In genomic region chr19:6278051-6278450, GRCh38 we compare ENCODE assay signal across 9 cellular contexts. TPM values are rescaled to one million over a fixed set of nuclear protein-coding genes. Genes with fewer than 3 reads are reported as not detected.
DNase-seq lines count a peak whose midpoint lies in the region; TF ChIP-seq lines count a peak whose summit lies in the region.
"Had no signal": no experiment of that assay in that cellular context is flagged by ENCODE, and none has a peak within 500 bp of the region (broad histone marks: within the 10 kb centered on the region; RNA-seq: fewer than 3 reads in every experiment).

No MANE protein-coding gene starts in this region.

- H3K27me3 ChIP-seq in iPS-15b (ENCODE audit: control insufficient read depth, insufficient read depth, low read length) (no peaks in the 10 kb centered on the region), subcutaneous abdominal adipose tissue (ENCODE audit: control insufficient read depth in 5 of 5, insufficient read depth in 4 of 5, low read length in 5 of 5) (no peaks in the 10 kb centered on the region)

- H3K36me3 ChIP-seq in iPS-15b (ENCODE audit: control insufficient read depth, insufficient read depth, low read length) (peaks cover 4% of the 10 kb centered on the region), subcutaneous abdominal adipose tissue (ENCODE audit: control insufficient read depth in 5 of 5, insufficient read depth in 5 of 5, low read length in 5 of 5) (peaks cover 0 to 3% (median 0%) of the 10 kb centered on the region in 5 donors)

- POLR2A ChIA-PET in activated CD4-positive, alpha-beta memory T cell treated with anti-CD3 and anti-CD28 coated beads, Interleukin-2, amount 10 ng/mL, durations not matched to agents 7 days and 5 days (lab: Charles Lee) = no interaction called here
- POLR2A ChIA-PET in HEK293T (lab: Yijun Ruan, JAX) = no interaction called here

- H3K4me1 Mint-ChIP-seq in activated CD4-positive, alpha-beta T cell treated with anti-CD3 and anti-CD28 coated beads, Interleukin-2, amount 10 ng/mL, durations not matched to agents 24 days and 14 days = peaks cover 23% of the 10 kb centered on the region
- H3K4me1 Mint-ChIP-seq in activated CD4-positive, alpha-beta memory T cell treated with anti-CD3 and anti-CD28 coated beads, Interleukin-2, amount 10 ng/mL, durations not matched to agents 7 days and 5 days = peaks cover 30% of the 10 kb centered on the region

- peak overlapping the region; percentile 73 for H3K9ac ChIP-seq in iPS-15b (ENCODE audit: low read depth, low read length)
- H3K9ac ChIP-seq in subcutaneous abdominal adipose tissue (ENCODE audit: low read length in 5 of 5) = peak overlapping the region in 2 of 5 donors; percentile 39 to 96

- H3K4me3 ChIP-seq in iPS-15b (ENCODE audit: low read depth, low read length) = peak overlapping the region; percentile 82
- H3K4me3 ChIP-seq in subcutaneous abdominal adipose tissue (ENCODE audit: low read depth in 1 of 5, low read length in 5 of 5) = peak overlapping the region in 3 of 5 donors; percentile 74 to 80 (median 76)

- peak overlapping the region; percentile 95 for H3K4me3 Mint-ChIP-seq in activated CD4-positive, alpha-beta T cell treated with anti-CD3 and anti-CD28 coated beads, Interleukin-2, amount 10 ng/mL, durations not matched to agents 24 days and 14 days
- peak overlapping the region; percentile 85 for H3K4me3 Mint-ChIP-seq in activated CD4-positive, alpha-beta memory T cell treated with anti-CD3 and anti-CD28 coated beads, Interleukin-2, amount 10 ng/mL, durations not matched to agents 7 days and 5 days

- H3K27ac ChIP-seq in subcutaneous abdominal adipose tissue (ENCODE audit: low read depth, low read length) = no peak overlapping the region

- H3K9me3 ChIP-seq in iPS-15b (ENCODE audit: control insufficient read depth, insufficient read depth, low read length) (no peaks in the 10 kb centered on the region), subcutaneous abdominal adipose tissue (ENCODE audit: control insufficient read depth in 5 of 5, low read length in 5 of 5) (no peaks in the 10 kb centered on the region)

- DNase-seq in activated CD4-positive, alpha-beta T cell treated with anti-CD3 and anti-CD28 coated beads, Interleukin-2, amount 10 ng/mL, durations not matched to agents 24 days and 14 days = no peak
- no peak for DNase-seq in activated CD4-positive, alpha-beta T cell treated with anti-CD3 and anti-CD28 coated beads for 48 hours
- no peak for DNase-seq in activated CD4-positive, alpha-beta memory T cell treated with anti-CD3 and anti-CD28 coated beads, Interleukin-2, amount 10 ng/mL, durations not matched to agents 7 days and 5 days
- DNase-seq in COLO829 (ENCODE audit: low spot score) (no peak), NCI-H2196 treated with DMSO at 0.1 percent for 48 hours (lab: John Stamatoyannopoulos, UW; ENCODE audit: unreplicated experiment) (no peak), HEK293T (ENCODE audit: extremely low spot score) (no peak)
- DNase-seq: kidney glomerular epithelial cell had no signal

- intact Hi-C loops in activated CD4-positive, alpha-beta T cell treated with anti-CD3 and anti-CD28 coated beads, Interleukin-2, amount 10 ng/mL, durations not matched to agents 24 days and 14 days (cut with micrococcal nuclease) = no loop called here

- CTCF ChIA-PET in activated CD4-positive, alpha-beta memory T cell treated with anti-CD3 and anti-CD28 coated beads, Interleukin-2, amount 10 ng/mL, durations not matched to agents 7 days and 5 days (lab: Charles Lee) = no interaction called here
- CTCF ChIA-PET in HEK293T (lab: Yijun Ruan, JAX) = no interaction called here

- peak overlapping the region; percentile 92 for H3K27ac Mint-ChIP-seq in activated CD4-positive, alpha-beta T cell treated with anti-CD3 and anti-CD28 coated beads, Interleukin-2, amount 10 ng/mL, durations not matched to agents 24 days and 14 days
- H3K27ac Mint-ChIP-seq in activated CD4-positive, alpha-beta memory T cell treated with anti-CD3 and anti-CD28 coated beads, Interleukin-2, amount 10 ng/mL, durations not matched to agents 7 days and 5 days = peak overlapping the region; percentile 81

- peaks cover 2% of the 10 kb centered on the region for H3K27me3 Mint-ChIP-seq in activated CD4-positive, alpha-beta T cell treated with anti-CD3 and anti-CD28 coated beads, Interleukin-2, amount 10 ng/mL, durations not matched to agents 24 days and 14 days
- H3K27me3 Mint-ChIP-seq in activated CD4-positive, alpha-beta memory T cell treated with anti-CD3 and anti-CD28 coated beads, Interleukin-2, amount 10 ng/mL, durations not matched to agents 7 days and 5 days = peaks cover 8% of the 10 kb centered on the region

- H3K4me1 ChIP-seq in iPS-15b (ENCODE audit: control insufficient read depth, insufficient read depth, low read length) (peaks cover 29% of the 10 kb centered on the region), subcutaneous abdominal adipose tissue (ENCODE audit: control insufficient read depth in 5 of 5, insufficient read depth in 5 of 5, low read length in 5 of 5) (peaks cover 14 to 68% (median 63%) of the 10 kb centered on the region in 5 donors)

- peaks cover 12% of the 10 kb centered on the region for H3K36me3 Mint-ChIP-seq in activated CD4-positive, alpha-beta T cell treated with anti-CD3 and anti-CD28 coated beads, Interleukin-2, amount 10 ng/mL, durations not matched to agents 24 days and 14 days (ENCODE audit: low read depth)
- H3K36me3 Mint-ChIP-seq in activated CD4-positive, alpha-beta memory T cell treated with anti-CD3 and anti-CD28 coated beads, Interleukin-2, amount 10 ng/mL, durations not matched to agents 7 days and 5 days (ENCODE audit: low read depth) = peaks cover 6% of the 10 kb centered on the region

- H3K9me3 Mint-ChIP-seq in activated CD4-positive, alpha-beta T cell treated with anti-CD3 and anti-CD28 coated beads, Interleukin-2, amount 10 ng/mL, durations not matched to agents 24 days and 14 days = no peaks in the 10 kb centered on the region
- no peaks in the 10 kb centered on the region for H3K9me3 Mint-ChIP-seq in activated CD4-positive, alpha-beta memory T cell treated with anti-CD3 and anti-CD28 coated beads, Interleukin-2, amount 10 ng/mL, durations not matched to agents 7 days and 5 days

TF ChIP-seq in HEK293T, 16 proteins besides CTCF, POLR2A, EP300 and RAD21:
- no peak for TF ChIP-seq TARDBP (IDR thresholded peaks at IDR 0.05)
- TF ChIP-seq SP1 (IDR thresholded peaks at IDR 0.05) = no peak
- no peak for TF ChIP-seq ARNT (IDR thresholded peaks at IDR 0.05)

RNA-seq across cellular contexts. Expression of gene MLLT1, which starts 1.7 kb away (rescaled TPM):
- 67.5 and 74.3 TPM in 2 replicates for total RNA-seq in activated CD4-positive, alpha-beta T cell treated with anti-CD3 and anti-CD28 coated beads, Interleukin-2, amount 10 ng/mL, durations not matched to agents 24 days and 14 days
- 10 to 100 TPM; 35.6 to 37.2 TPM for total RNA-seq in activated CD4-positive, alpha-beta memory T cell treated with anti-CD3 and anti-CD28 coated beads, Interleukin-2, amount 10 ng/mL, durations not matched to agents 7 days and 5 days

RNA-seq across cellular contexts. Expression of gene ACER1, which starts 55.4 kb away (rescaled TPM):
- total RNA-seq in activated CD4-positive, alpha-beta T cell treated with anti-CD3 and anti-CD28 coated beads, Interleukin-2, amount 10 ng/mL, durations not matched to agents 24 days and 14 days = 0.28 TPM in 1 of 2 replicates, not detected in the other
- total RNA-seq in activated CD4-positive, alpha-beta memory T cell treated with anti-CD3 and anti-CD28 coated beads, Interleukin-2, amount 10 ng/mL, durations not matched to agents 7 days and 5 days = under 1 TPM; 0.15 to 0.30 TPM
